Comparison of ENCODE assay signal across 8 cellular contexts in the genomic region with DNA sequence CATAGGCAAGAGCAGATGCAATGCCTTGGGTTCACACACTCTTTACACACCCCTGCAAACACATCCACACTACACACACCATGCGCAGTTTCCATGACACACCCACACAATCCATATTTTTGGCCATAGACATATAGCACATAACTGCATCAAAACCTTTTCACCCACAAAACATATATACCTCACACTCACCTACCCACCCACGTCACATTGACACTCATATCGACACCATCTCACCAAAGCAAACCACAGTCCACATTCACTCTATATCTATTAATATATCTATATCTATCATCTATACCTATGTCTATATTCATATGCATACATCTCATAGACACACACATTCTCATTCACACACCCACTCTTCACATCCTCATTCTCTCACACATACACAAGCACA.
"Had no signal": no experiment of that assay in that cellular context is flagged by ENCODE, and none has a peak within 500 bp of the region (broad histone marks: within the 10 kb centered on the region; RNA-seq: fewer than 3 reads in every experiment).

No MANE protein-coding gene starts in this region.

- H3K4me3 Mint-ChIP-seq: HFFc6 had no signal

- H3K27ac ChIP-seq: HL-60 had no signal

- FAIRE-seq: K562 had no signal

- ATAC-seq: HCT116, K562 had no signal

- DNase-seq: GOT3, H7, HFFc6, IMR-90 had no signal

- H3K36me3 ChIP-seq: HAP-1 had no signal

- H3K9me3 ChIP-seq: HAP-1 had no signal

- H3K27ac Mint-ChIP-seq: HFFc6 had no signal

- H3K4me1 ChIP-seq: HAP-1 had no signal

- H3K4me3 ChIP-seq: HAP-1, K562 had no signal
